9 cellular contexts compared by ENCODE assay signal in genomic region chr9:114364123-114364522, GRCh38. TPM values are rescaled to one million over a fixed set of nuclear protein-coding genes. Genes with fewer than 3 reads are reported as not detected.
A peak's percentile ranks its signal among the peaks of the same experiment; 100 is the strongest.
DNase-seq lines count a peak whose midpoint lies in the region; ATAC-seq, FAIRE-seq and TF ChIP-seq lines count a peak whose summit lies in the region.
"Had no signal": no experiment of that assay in that cellular context is flagged by ENCODE, and none has a peak within 500 bp of the region (broad histone marks: within the 10 kb centered on the region; RNA-seq: fewer than 3 reads in every experiment).

No MANE protein-coding gene starts in this region.

- intact Hi-C loops in sigmoid colon (cut with DNase I): no loop called here

- DNase-seq in A549 (ENCODE audit: low read depth in 1 of 2, low spot score in 1 of 2): no peak
- peak; percentile 42 for DNase-seq in HK-2 (ENCODE audit: unreplicated experiment)
- no peak for DNase-seq in WERI-Rb-1
- DNase-seq in hepatic stellate cell (ENCODE audit: low spot score): peak; percentile 73
- DNase-seq in T-helper 9 cell: no peak
- no peak for DNase-seq in mucosa of gallbladder (ENCODE audit: low spot score)
- DNase-seq in sigmoid colon: no peak
- DNase-seq: SJCRH30 had no signal

- H3K4me3 ChIP-seq in A549: no peak overlapping the region
- H3K4me3 ChIP-seq in WERI-Rb-1 (ENCODE audit: low read depth, low read length): no peak overlapping the region
- H3K4me3 ChIP-seq in sigmoid colon: no peak overlapping the region
- H3K4me3 ChIP-seq: SJCRH30 had no signal

- H3K36me3 ChIP-seq in WERI-Rb-1 (peaks cover 89% of the 10 kb centered on the region), sigmoid colon (peaks cover 33 to 79% (median 37%) of the 10 kb centered on the region in 4 donors)
- H3K36me3 ChIP-seq: SJCRH30 had no signal

- no peak for TF ChIP-seq CTCF in A549 (IDR thresholded peaks at IDR 0.05)
- no peak for TF ChIP-seq CTCF in WERI-Rb-1 (IDR thresholded peaks at IDR 0.05; ENCODE audit: low read depth, low read length)
- no peak for TF ChIP-seq CTCF in sigmoid colon (IDR thresholded peaks at IDR 0.05)

- peaks cover 21% of the 10 kb centered on the region for H3K4me1 ChIP-seq in A549
- no peaks in the 10 kb centered on the region for H3K4me1 ChIP-seq in sigmoid colon
- H3K4me1 ChIP-seq: SJCRH30 had no signal

- 68% methylated on average over 1 of the region's 1 CpG for WGBS in A549 (ENCODE audit: missing lambda C conversion rate)
- WGBS in sigmoid colon, 2 donors: 53 to 72% methylated on average over 1 of the region's 1 CpG

- TF ChIP-seq RAD21 in A549 (conservative IDR thresholded peaks at IDR 0.05 in 1 of 2, IDR thresholded peaks at IDR 0.05 in 1 of 2): no peak

- H3K27ac ChIP-seq in A549: peak overlapping the region in 1 of 2 experiments; percentile 35; a peak in 2 of 6 replicates
- H3K27ac ChIP-seq in WERI-Rb-1: peak overlapping the region; percentile 10; the same call in 1 of the 2 replicates
- peak overlapping the region in 2 of 4 donors; percentile 0 to 30 for H3K27ac ChIP-seq in sigmoid colon
- H3K27ac ChIP-seq: SJCRH30 had no signal

- no peak for TF ChIP-seq EP300 in A549 (IDR thresholded peaks at IDR 0.05)
- no peak for TF ChIP-seq EP300 in sigmoid colon (IDR thresholded peaks at IDR 0.05)

- FAIRE-seq in A549 (lab: Jason Lieb, UNC): no peak

- ATAC-seq in A549: no peak
- ATAC-seq in HG03460 (IDR thresholded peaks at IDR 0.05; ENCODE audit: unreplicated experiment): no peak

- POLR2A ChIA-PET in A549 (lab: Yijun Ruan, JAX): no interaction called here

- CTCF ChIA-PET in A549 (lab: Yijun Ruan, JAX): interaction anchor here (0.7 to 2.1 kb wide), 5 partner anchors 14 to 256 kb away, joined by 3 to 6 read pairs (median 4); no protein-coding TSS in a partner anchor

- 0 out of 3 replicates have a peak overlapping the region, but pooled peaks have one; percentile 11 for H3K4me2 ChIP-seq in A549

- H3K9me3 ChIP-seq in A549: no peaks in the 10 kb centered on the region
- no peaks in the 10 kb centered on the region for H3K9me3 ChIP-seq in WERI-Rb-1 (ENCODE audit: severe bottlenecking)
- no peaks in the 10 kb centered on the region for H3K9me3 ChIP-seq in sigmoid colon
- H3K9me3 ChIP-seq: SJCRH30 had no signal

- TF ChIP-seq POLR2A in A549 (IDR thresholded peaks at IDR 0.05; ENCODE audit: low read length): no peak
- no peak for TF ChIP-seq POLR2A in sigmoid colon (IDR thresholded peaks at IDR 0.05)

- H3K27me3 ChIP-seq in WERI-Rb-1 (ENCODE audit: insufficient read depth, low read depth, severe bottlenecking) (no peaks in the 10 kb centered on the region), sigmoid colon (no peaks in the 10 kb centered on the region)
- H3K27me3 ChIP-seq: SJCRH30 had no signal

TF ChIP-seq in A549, 52 proteins besides CTCF, POLR2A, EP300 and RAD21:
- TF ChIP-seq GATA3 (IDR thresholded peaks at IDR 0.05; ENCODE audit: borderline replicate concordance): peak; percentile 35; the same call in 1 of the 2 replicates
- TF ChIP-seq CEBPB (IDR thresholded peaks at IDR 0.05): peak; percentile 68 to 87; a peak in 3 of 4 replicates
- no peak for TF ChIP-seq ZFP36 (IDR thresholded peaks at IDR 0.05; ENCODE audit: borderline replicate concordance, partially characterized antibody)

RNA-seq across cellular contexts. Expression of gene AKNA, which starts 23.7 kb away (rescaled TPM):
- 4.4 and 4.6 TPM in 2 replicates for polyA plus RNA-seq in A549 (2011; rRNA removed)
- polyA plus RNA-seq in A549 (2012; cell fraction: cytosol; rRNA removed): 2.8 and 7.5 TPM in 2 replicates
- 6.7 and 9.3 TPM in 2 replicates for polyA plus RNA-seq in A549 (2012; cell fraction: nucleus; rRNA removed)
- 2.7 to 3.2 TPM (median 3.0 TPM) in 3 replicates for polyA plus RNA-seq in A549 (2017; fragmentation: RNase III; extraction: RNeasy Plus Mini Kit Qiagen cat#74134 plus additional on column Dnase treatment)
- polyA minus RNA-seq in A549 (2011; rRNA and poly(A)+ RNA removed): 7.3 and 12.1 TPM in 2 replicates
- 41.0 TPM for total RNA-seq in mucosa of gallbladder
- total RNA-seq in sigmoid colon: 10 to 100 TPM; 13.6 to 18.6 (median 17.7) TPM
- polyA plus RNA-seq in sigmoid colon: 10 to 100 TPM in 2 of 3 donors, 1 to 10 TPM in 1; 9.9 to 81.6 (median 10.2) TPM

RNA-seq across cellular contexts. Expression of gene ORM2, which starts 34.5 kb away (rescaled TPM):
- polyA plus RNA-seq in A549 (2011; rRNA removed) (0.10 and 0.16 TPM in 2 replicates), A549 (2017; fragmentation: RNase III; extraction: RNeasy Plus Mini Kit Qiagen cat#74134 plus additional on column Dnase treatment) (not detected in 3 replicates), sigmoid colon (under 1 TPM in 1 of 3 donors, not detected in 2; 0.38 TPM)
- not detected in 2 replicates for polyA plus RNA-seq in A549 (2012; cell fraction: cytosol; rRNA removed)
- polyA plus RNA-seq in A549 (2012; cell fraction: nucleus; rRNA removed): not detected in 2 replicates
- not detected in 2 replicates for polyA minus RNA-seq in A549 (2011; rRNA and poly(A)+ RNA removed)
- total RNA-seq in mucosa of gallbladder (2.8 TPM), sigmoid colon (not detected)
- total RNA-seq: SJCRH30 had no signal

RNA-seq across cellular contexts. Expression of gene ORM1, which starts 41.2 kb away (rescaled TPM):
- 0.19 and 0.22 TPM in 2 replicates for polyA plus RNA-seq in A549 (2011; rRNA removed)
- 0.14 TPM in 1 of 2 replicates, not detected in the other for polyA plus RNA-seq in A549 (2012; cell fraction: cytosol; rRNA removed)
- not detected in 2 replicates for polyA plus RNA-seq in A549 (2012; cell fraction: nucleus; rRNA removed)
- 0.12 TPM in 1 of 3 replicates, not detected in the others for polyA plus RNA-seq in A549 (2017; fragmentation: RNase III; extraction: RNeasy Plus Mini Kit Qiagen cat#74134 plus additional on column Dnase treatment)
- polyA minus RNA-seq in A549 (2011; rRNA and poly(A)+ RNA removed): 0.37 TPM in 1 of 2 replicates, not detected in the other
- total RNA-seq in mucosa of gallbladder: 12.7 TPM
- not detected for total RNA-seq in sigmoid colon
- 1 to 10 TPM in 2 of 3 donors, not detected in 1; 1.1 to 1.8 TPM for polyA plus RNA-seq in sigmoid colon
- total RNA-seq: SJCRH30 had no signal

Comparison
In these comparisons a context has a peak if more than half of its experiments do, and no peak if none do; other contexts are left out.
1. DNase-seq: peak in HK-2 (single experiment) and hepatic stellate cell (single experiment); none in A549 (0 of 2), WERI-Rb-1 (single experiment), T-helper 9 cell (single experiment), mucosa of gallbladder (single experiment) and sigmoid colon (single experiment).
2. RNA of gene ORM1, which starts 41.2 kb away (total RNA-seq): 12.7 TPM in mucosa of gallbladder (single experiment); not detected in sigmoid colon; every median in the first group is over 10 times any median in the second.